Comparison of ENCODE assay signal across 1 cellular context in the genomic region with DNA sequence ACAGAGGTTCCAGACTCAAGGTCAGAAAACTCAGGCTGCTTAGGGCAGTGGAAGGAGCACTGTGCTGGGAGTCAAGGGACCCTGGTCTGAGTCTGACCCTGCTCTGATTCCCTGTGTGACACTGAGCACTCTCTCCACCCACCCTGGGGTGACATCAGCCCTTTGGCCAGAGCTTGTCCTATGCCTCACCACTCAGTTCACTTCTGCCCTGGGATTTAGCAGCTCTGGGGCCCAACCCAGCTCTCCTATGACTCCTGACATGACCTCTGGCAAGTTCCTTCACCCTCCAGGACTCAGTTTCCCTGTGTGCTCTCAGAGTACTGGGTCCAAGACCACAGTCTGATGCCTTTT.
TF ChIP-seq lines count a peak whose summit lies in the region.

No MANE protein-coding gene starts in this region.

TF ChIP-seq in HepG2, 621 proteins besides CTCF, POLR2A, EP300 and RAD21 (continued from another document):
- TF ChIP-seq, protein P1, sequence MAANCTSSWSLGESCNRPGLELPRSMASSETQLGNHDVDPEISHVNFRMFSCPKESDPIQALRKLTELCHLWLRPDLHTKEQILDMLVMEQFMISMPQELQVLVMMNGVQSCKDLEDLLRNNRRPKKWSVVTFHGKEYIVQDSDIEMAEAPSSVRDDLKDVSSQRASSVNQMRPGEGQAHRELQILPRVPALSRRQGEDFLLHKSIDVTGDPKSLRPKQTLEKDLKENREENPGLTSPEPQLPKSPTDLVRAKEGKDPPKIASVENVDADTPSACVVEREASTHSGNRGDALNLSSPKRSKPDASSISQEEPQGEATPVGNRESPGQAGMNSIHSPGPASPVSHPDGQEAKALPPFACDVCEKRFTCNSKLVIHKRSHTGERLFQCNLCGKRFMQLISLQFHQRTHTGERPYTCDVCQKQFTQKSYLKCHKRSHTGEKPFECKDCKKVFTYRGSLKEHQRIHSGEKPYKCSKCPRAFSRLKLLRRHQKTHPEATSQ (CRISPR knock-in tag; IDR thresholded peaks at IDR 0.05; ENCODE audit: borderline replicate concordance) = no peak
- TF ChIP-seq ARNT2 (CRISPR knock-in tag; IDR thresholded peaks at IDR 0.05; ENCODE audit: low read depth) (no peak), ZNF275 (CRISPR knock-in tag; IDR thresholded peaks at IDR 0.05; ENCODE audit: borderline replicate concordance) (no peak), EHMT2 (IDR thresholded peaks at IDR 0.05; ENCODE audit: borderline replicate concordance, low read depth, low read length) (no peak), ZNF33A (CRISPR knock-in tag; IDR thresholded peaks at IDR 0.05; ENCODE audit: borderline replicate concordance) (no peak), ZSCAN22 (CRISPR knock-in tag; IDR thresholded peaks at IDR 0.05) (no peak), ZNF780A (CRISPR knock-in tag; IDR thresholded peaks at IDR 0.05) (no peak), SP1 (IDR thresholded peaks at IDR 0.05) (no peak), SP1 (CRISPR knock-in tag; IDR thresholded peaks at IDR 0.05) (no peak), RFX3 (CRISPR knock-in tag; IDR thresholded peaks at IDR 0.05) (no peak), RERE (CRISPR knock-in tag; IDR thresholded peaks at IDR 0.05; ENCODE audit: low read depth) (no peak), ZNF672 (CRISPR knock-in tag; IDR thresholded peaks at IDR 0.05) (no peak), HNRNPUL1 (IDR thresholded peaks at IDR 0.05; ENCODE audit: low read depth, low read length) (no peak), PHF5A (CRISPR knock-in tag; IDR thresholded peaks at IDR 0.05; ENCODE audit: low read depth, unreplicated experiment) (no peak)
- TF ChIP-seq, protein P2, sequence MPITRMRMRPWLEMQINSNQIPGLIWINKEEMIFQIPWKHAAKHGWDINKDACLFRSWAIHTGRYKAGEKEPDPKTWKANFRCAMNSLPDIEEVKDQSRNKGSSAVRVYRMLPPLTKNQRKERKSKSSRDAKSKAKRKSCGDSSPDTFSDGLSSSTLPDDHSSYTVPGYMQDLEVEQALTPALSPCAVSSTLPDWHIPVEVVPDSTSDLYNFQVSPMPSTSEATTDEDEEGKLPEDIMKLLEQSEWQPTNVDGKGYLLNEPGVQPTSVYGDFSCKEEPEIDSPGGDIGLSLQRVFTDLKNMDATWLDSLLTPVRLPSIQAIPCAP (CRISPR knock-in tag; IDR thresholded peaks at IDR 0.05; ENCODE audit: low read depth) = no peak
